ENCODE assay signal across 1 cellular context in the genomic region with DNA sequence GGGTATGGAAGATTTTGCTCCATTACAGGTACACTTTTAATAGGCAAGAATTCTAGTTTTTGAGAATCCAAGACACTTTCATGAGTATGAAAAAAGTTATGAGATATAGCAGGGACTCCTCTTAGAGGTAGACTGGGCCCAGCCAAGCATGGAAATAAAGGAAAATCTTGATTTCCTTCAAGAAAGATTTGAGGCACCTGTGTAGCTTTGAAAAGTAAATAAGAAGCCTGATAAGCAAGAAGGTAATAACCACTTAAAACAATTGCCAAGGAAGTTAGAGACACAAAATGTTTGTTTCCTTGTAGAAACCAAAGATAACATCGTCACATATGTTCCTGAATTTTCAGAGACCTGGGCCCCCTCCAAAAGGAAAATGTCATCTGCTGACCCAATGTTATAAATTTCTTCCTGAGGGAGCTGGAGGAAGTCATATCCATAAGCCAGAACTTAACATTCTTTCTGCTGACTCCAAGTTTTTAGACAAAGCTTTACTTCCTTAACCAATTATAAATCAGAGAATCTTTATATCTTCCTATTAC.
TF ChIP-seq lines count a peak whose summit lies in the region.

No MANE protein-coding gene starts in this region.

TF ChIP-seq in GM23338, 12 proteins besides CTCF, POLR2A, EP300 and RAD21 (continued from another document):
- TF ChIP-seq REST (IDR thresholded peaks at IDR 0.05; ENCODE audit: unreplicated experiment) (no peak), POLR2AphosphoS5 (IDR thresholded peaks at IDR 0.05; ENCODE audit: low read depth) (no peak)
